16 cellular contexts compared by ENCODE assay signal in genomic region chrX:34275710-34276109, GRCh38.
A peak's percentile ranks its signal among the peaks of the same experiment; 100 is the strongest.
DNase-seq lines count a peak whose midpoint lies in the region; ATAC-seq and TF ChIP-seq lines count a peak whose summit lies in the region.
"Had no signal": no experiment of that assay in that cellular context is flagged by ENCODE, and none has a peak within 500 bp of the region (broad histone marks: within the 10 kb centered on the region; RNA-seq: fewer than 3 reads in every experiment).

No MANE protein-coding gene starts in this region.

- in situ Hi-C loops in Caki2 (cut with HindIII; ENCODE audit: low pct_unique_long_range_greater_than_20kb, low sequenced_read_pairs) = no loop called here

- H3K4me3 ChIP-seq in mesendoderm (ENCODE audit: low read length) = no peak overlapping the region
- no peak overlapping the region for H3K4me3 ChIP-seq in stomach
- H3K4me3 ChIP-seq: Peyer's patch, right atrium auricular region, tibial artery had no signal

- TF ChIP-seq CTCF in stomach (IDR thresholded peaks at IDR 0.05) = no peak

- ATAC-seq in GM18505 (IDR thresholded peaks at IDR 0.05; ENCODE audit: unreplicated experiment) = no peak

- H2AK5ac ChIP-seq in mesendoderm (ENCODE audit: low read length) = no peak overlapping the region

- H3K9ac ChIP-seq in mesendoderm (ENCODE audit: low read length) = no peak overlapping the region

- no peak overlapping the region for H4K5ac ChIP-seq in mesendoderm (ENCODE audit: low read length)

- no peaks in the 10 kb centered on the region for H3K79me1 ChIP-seq in mesendoderm (ENCODE audit: low read length)

- no peak overlapping the region for H2BK120ac ChIP-seq in mesendoderm (ENCODE audit: low read depth, low read length)

- no peak for TF ChIP-seq POLR2A in GM18505 (IDR thresholded peaks at IDR 0.05; ENCODE audit: borderline replicate concordance, extremely low read depth, insufficient read depth, insufficient read length)
- TF ChIP-seq POLR2A in stomach (IDR thresholded peaks at IDR 0.05) = no peak

- H3K36me3 ChIP-seq in mesendoderm (ENCODE audit: control insufficient read depth, insufficient read depth, low read length) = no peaks in the 10 kb centered on the region
- H3K36me3 ChIP-seq in stomach = no peaks in the 10 kb centered on the region
- H3K36me3 ChIP-seq: Peyer's patch, right atrium auricular region, tibial artery had no signal

- H3K79me2 ChIP-seq in mesendoderm (ENCODE audit: control insufficient read depth, insufficient read depth, low read length) = no peaks in the 10 kb centered on the region

- intact Hi-C loops in stomach (cut with DNase I; ENCODE audit: low total_unique reads) = no loop called here

- WGBS in mesendoderm (ENCODE audit: extremely low coverage, insufficient coverage, low lambda C conversion rate) = no CpG with 5 or more reads among the region's 1 CpG
- WGBS in stomach, 5 donors = 0 to 36% (median 2%) methylated on average over 1 of the region's 1 CpG

- no peak for TF ChIP-seq EP300 in stomach (IDR thresholded peaks at IDR 0.05)

- DNase-seq in Caki2 (ENCODE audit: low read depth) (peak; percentile 6), Kasumi-1 (lab: John Stamatoyannopoulos, UW) (peak; percentile 13 to 30), RKO (ENCODE audit: low spot score) (peak; percentile 23), mesendoderm (peak; percentile 29), UCSD-AML1 (lab: John Stamatoyannopoulos, UW; ENCODE audit: unreplicated experiment) (no peak), LoVo (ENCODE audit: low spot score) (no peak), stomach (no peak)
- DNase-seq: activated CD4-positive, CD25-positive, alpha-beta regulatory T cell treated with anti-CD3 and anti-CD28 coated beads, Interleukin-2, amount 50 U/mL, for 72 hours; activated CD8-positive, alpha-beta memory T cell treated with anti-CD3 and anti-CD28 coated beads, Interleukin-2, amount 50 U/mL, for 4 hours; activated naive CD8-positive, alpha-beta T cell treated with anti-CD3 and anti-CD28 coated beads, Interleukin-2, amount 10 ng/mL, durations not matched to agents 7 days and 5 days; Peyer's patch; stimulated activated CD8-positive, alpha-beta memory T cell treated with anti-CD3 and anti-CD28 coated beads, Interleukin-4, amount 100 ng/mL, for 48 hours; T-helper 1 cell; tibial artery had no signal

- no peaks in the 10 kb centered on the region for H3K4me1 ChIP-seq in mesendoderm (ENCODE audit: control insufficient read depth, low read depth, low read length)
- no peaks in the 10 kb centered on the region for H3K4me1 ChIP-seq in stomach
- H3K4me1 ChIP-seq: Peyer's patch, right atrium auricular region, tibial artery had no signal

- no peak overlapping the region for H3K23ac ChIP-seq in mesendoderm (ENCODE audit: low read length)

- H3K18ac ChIP-seq in mesendoderm (ENCODE audit: low read length) = no peak overlapping the region

- H3K27me3 ChIP-seq in mesendoderm (ENCODE audit: insufficient read depth, low read length, poor library complexity) = no peaks in the 10 kb centered on the region
- H3K27me3 ChIP-seq in stomach = no peaks in the 10 kb centered on the region
- H3K27me3 ChIP-seq: Peyer's patch, right atrium auricular region, tibial artery had no signal

- H3K56ac ChIP-seq in mesendoderm (ENCODE audit: low read length) = no peak overlapping the region

- no peak overlapping the region for H3K4ac ChIP-seq in mesendoderm (ENCODE audit: low read depth, low read length)

- H3K27ac ChIP-seq in mesendoderm (ENCODE audit: low read depth, low read length) (no peak overlapping the region), stomach (no peak overlapping the region)
- H3K27ac ChIP-seq: Peyer's patch, right atrium auricular region, tibial artery had no signal

- H3K9me3 ChIP-seq in stomach = no peaks in the 10 kb centered on the region
- H3K9me3 ChIP-seq: Peyer's patch, right atrium auricular region, tibial artery had no signal

- H3K4me2 ChIP-seq in mesendoderm (ENCODE audit: low read length) = no peak overlapping the region

- no peak overlapping the region for H4K8ac ChIP-seq in mesendoderm (ENCODE audit: low read depth, low read length)

- no peak overlapping the region for H2BK15ac ChIP-seq in mesendoderm (replicated peaks; ENCODE audit: low read depth)

- no peak overlapping the region for H2BK5ac ChIP-seq in mesendoderm (ENCODE audit: low read length)

Comparison
In these comparisons a context has a peak if more than half of its experiments do, and no peak if none do; other contexts are left out.
1. DNase-seq: peak in Caki2 (single experiment), Kasumi-1 (2 of 2), RKO (single experiment) and mesendoderm (single experiment); none in UCSD-AML1 (single experiment), LoVo (single experiment) and stomach (single experiment).